In genomic region chr7:30923774-30924413, GRCh38 we compare ENCODE assay signal across 15 cellular contexts. TPM values are rescaled to one million over a fixed set of nuclear protein-coding genes. Genes with fewer than 3 reads are reported as not detected.
DNase-seq lines count a peak whose midpoint lies in the region; ATAC-seq, FAIRE-seq and TF ChIP-seq lines count a peak whose summit lies in the region.
"Had no signal": no experiment of that assay in that cellular context is flagged by ENCODE, and none has a peak within 500 bp of the region (broad histone marks: within the 10 kb centered on the region; RNA-seq: fewer than 3 reads in every experiment).

No MANE protein-coding gene starts in this region.

- H3K9me3 ChIP-seq in sigmoid colon: no peaks in the 10 kb centered on the region

- H3K27ac ChIP-seq in sigmoid colon: no peak overlapping the region

- TF ChIP-seq CTCF in WTC11 (IDR thresholded peaks at IDR 0.05) (no peak), sigmoid colon (IDR thresholded peaks at IDR 0.05) (no peak)

- peaks cover 13% of the 10 kb centered on the region for H3K9me3 Mint-ChIP-seq in WTC11

- no peaks in the 10 kb centered on the region for H3K36me3 Mint-ChIP-seq in WTC11
- H3K36me3 Mint-ChIP-seq: CD4-positive, CD25-positive, alpha-beta regulatory T cell had no signal

- 88 to 92% methylated on average over 13 of the region's 13 CpGs for WGBS in sigmoid colon, 2 donors

- no peak overlapping the region for H3K4me3 ChIP-seq in sigmoid colon

- peaks cover 12 to 50% (median 30%) of the 10 kb centered on the region in 4 donors for H3K36me3 ChIP-seq in sigmoid colon

- intact Hi-C loops in sigmoid colon (cut with DNase I): no loop called here

- no peaks in the 10 kb centered on the region for H3K4me1 Mint-ChIP-seq in WTC11
- H3K4me1 Mint-ChIP-seq: CD4-positive, CD25-positive, alpha-beta regulatory T cell had no signal

- FAIRE-seq in GM12892 (lab: Jason Lieb, UNC): no peak

- CTCF ChIA-PET in WTC11 (lab: Charles Lee): interaction anchor here (1.4 to 2.0 kb wide), 4 partner anchors 14 to 199 kb away, joined by 4 to 6 read pairs (median 6); no protein-coding TSS in a partner anchor

- H3K27me3 ChIP-seq in sigmoid colon: no peaks in the 10 kb centered on the region

- DNase-seq in GM12892 (ENCODE audit: insufficient read length): peak; percentile 10
- peak; percentile 3 for DNase-seq in WTC11 (ENCODE audit: low spot score)
- peak; percentile 2 for DNase-seq in hepatic stellate cell (ENCODE audit: low spot score)
- peak; percentile 49 for DNase-seq in sigmoid colon
- DNase-seq in KBM-7: no peak
- no peak for DNase-seq in NCI-H187 (lab: John Stamatoyannopoulos, UW)
- DNase-seq in NCI-H1105 (lab: John Stamatoyannopoulos, UW): no peak
- DNase-seq: CD4-positive, CD25-positive, alpha-beta regulatory T cell; cortex of kidney; NCI-H1436 treated with DMSO at 0.1 percent for 48 hours; NCI-H524 treated with DMSO at 0.1 percent for 48 hours; stimulated activated CD4-positive, alpha-beta T cell treated with anti-CD3 and anti-CD28 coated beads, Interleukin-4, amount 100 ng/mL, for 4 hours had no signal

- no peak overlapping the region for H3K27ac Mint-ChIP-seq in WTC11
- H3K27ac Mint-ChIP-seq: CD4-positive, CD25-positive, alpha-beta regulatory T cell; stimulated activated naive CD8-positive, alpha-beta T cell treated with anti-CD3 and anti-CD28 coated beads, Interleukin-15, Interleukin-2, amounts not matched to agents 100 ng/mL and 50 ng/mL, for 24 hours had no signal

- no peak for ATAC-seq in WTC11

- H3K4me3 Mint-ChIP-seq in WTC11: no peak overlapping the region
- H3K4me3 Mint-ChIP-seq: CD4-positive, CD25-positive, alpha-beta regulatory T cell; stimulated activated naive CD8-positive, alpha-beta T cell treated with anti-CD3 and anti-CD28 coated beads, Interleukin-15, Interleukin-2, amounts not matched to agents 100 ng/mL and 50 ng/mL, for 24 hours had no signal

- in situ Hi-C loops in KBM-7 (cut with MboI; ENCODE audit: low pct_unique_long_range_greater_than_20kb, low sequenced_read_pairs): no loop called here

- no peak for TF ChIP-seq EP300 in sigmoid colon (IDR thresholded peaks at IDR 0.05)

- H3K27me3 Mint-ChIP-seq in WTC11 (ENCODE audit: low read depth): no peaks in the 10 kb centered on the region
- H3K27me3 Mint-ChIP-seq: stimulated activated naive CD8-positive, alpha-beta T cell treated with anti-CD3 and anti-CD28 coated beads, Interleukin-15, Interleukin-2, amounts not matched to agents 100 ng/mL and 50 ng/mL, for 24 hours had no signal

- H3K4me1 ChIP-seq in sigmoid colon: peaks cover 0 to 33% (median 26%) of the 10 kb centered on the region in 4 donors

- TF ChIP-seq POLR2A in GM12892 (IDR thresholded peaks at IDR 0.05; ENCODE audit: low read depth, low read length) (no peak), sigmoid colon (IDR thresholded peaks at IDR 0.05) (no peak)

- POLR2A ChIA-PET in WTC11 (lab: Charles Lee): no interaction called here

TF ChIP-seq in WTC11, 78 proteins besides CTCF, POLR2A, EP300 and RAD21:
- TF ChIP-seq ERG (CRISPR knock-in tag; IDR thresholded peaks at IDR 0.05): no peak
- no peak for TF ChIP-seq IRF2 (CRISPR knock-in tag; IDR thresholded peaks at IDR 0.05; ENCODE audit: borderline replicate concordance, low read depth)
- no peak for TF ChIP-seq SMAD3 (CRISPR knock-in tag; IDR thresholded peaks at IDR 0.05; ENCODE audit: borderline replicate concordance)
- TF ChIP-seq, protein P1, sequence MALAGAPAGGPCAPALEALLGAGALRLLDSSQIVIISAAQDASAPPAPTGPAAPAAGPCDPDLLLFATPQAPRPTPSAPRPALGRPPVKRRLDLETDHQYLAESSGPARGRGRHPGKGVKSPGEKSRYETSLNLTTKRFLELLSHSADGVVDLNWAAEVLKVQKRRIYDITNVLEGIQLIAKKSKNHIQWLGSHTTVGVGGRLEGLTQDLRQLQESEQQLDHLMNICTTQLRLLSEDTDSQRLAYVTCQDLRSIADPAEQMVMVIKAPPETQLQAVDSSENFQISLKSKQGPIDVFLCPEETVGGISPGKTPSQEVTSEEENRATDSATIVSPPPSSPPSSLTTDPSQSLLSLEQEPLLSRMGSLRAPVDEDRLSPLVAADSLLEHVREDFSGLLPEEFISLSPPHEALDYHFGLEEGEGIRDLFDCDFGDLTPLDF (CRISPR knock-in tag; IDR thresholded peaks at IDR 0.05): no peak
- TF ChIP-seq ZNF671 (CRISPR knock-in tag; IDR thresholded peaks at IDR 0.05): no peak

RNA-seq across cellular contexts. Expression of gene AQP1, which starts 12.2 kb away (rescaled TPM):
- polyA plus RNA-seq in GM12892 (2012; ENCODE audit: missing spikeins): not detected
- total RNA-seq in WTC11 (2021) (0.81 to 1.4 TPM (median 1.1 TPM) in 3 replicates), sigmoid colon (100 to 1,000 TPM in 3 of 4 donors, 10 to 100 TPM in 1; 66.0 to 191 (median 146) TPM)
- 10 to 100 TPM in 1 of 3 donors, 1 to 10 TPM in 2; 3.7 to 41.8 (median 7.8) TPM for polyA plus RNA-seq in sigmoid colon
- polyA plus RNA-seq: CD4-positive, CD25-positive, alpha-beta regulatory T cell had no signal

RNA-seq across cellular contexts. Expression of gene GHRHR, which starts 39.9 kb away (rescaled TPM):
- polyA plus RNA-seq in GM12892 (2012; ENCODE audit: missing spikeins): not detected
- total RNA-seq in WTC11 (2021): 4.0 to 6.6 TPM (median 5.0 TPM) in 3 replicates
- not detected for total RNA-seq in sigmoid colon
- polyA plus RNA-seq in sigmoid colon: not detected
- total RNA-seq: CD4-positive, CD25-positive, alpha-beta regulatory T cell; fibroblast of lung; T-helper 1 cell treated with Interleukin-12 subunit alpha and Interleukin-12 subunit beta and Interleukin-4 antibody, amounts not matched to agents 30 ng/mL and 1 ng/mL, for 36 hours had no signal
- polyA plus RNA-seq: CD4-positive, CD25-positive, alpha-beta regulatory T cell; fibroblast of lung had no signal

Comparison
In these comparisons a context has a peak if more than half of its experiments do, and no peak if none do; other contexts are left out.
1. DNase-seq: peak in GM12892 (single experiment), WTC11 (single experiment), hepatic stellate cell (single experiment) and sigmoid colon (single experiment); none in KBM-7 (single experiment), NCI-H187 (0 of 2) and NCI-H1105 (single experiment).
2. RNA of gene AQP1, which starts 12.2 kb away (total RNA-seq): 66.0 to 191 TPM in sigmoid colon; 0.81 to 1.4 TPM in WTC11; every median in the first group is over 10 times any median in the second.